9 cellular contexts compared by ENCODE assay signal in genomic region chr4:108170729-108171540, GRCh38. TPM values are rescaled to one million over a fixed set of nuclear protein-coding genes. Genes with fewer than 3 reads are reported as not detected.
A peak's percentile ranks its signal among the peaks of the same experiment; 100 is the strongest.
DNase-seq lines count a peak whose midpoint lies in the region; ATAC-seq, FAIRE-seq and TF ChIP-seq lines count a peak whose summit lies in the region.
"Had no signal": no experiment of that assay in that cellular context is flagged by ENCODE, and none has a peak within 500 bp of the region (broad histone marks: within the 10 kb centered on the region; RNA-seq: fewer than 3 reads in every experiment).

No MANE protein-coding gene starts in this region.

- no peak overlapping the region for H4K8ac ChIP-seq in H1 (ENCODE audit: extremely low read depth, insufficient read depth, low read length)

- H4K5ac ChIP-seq in H1 (ENCODE audit: insufficient read length, low read depth, low read length) = no peak overlapping the region

- H3K79me1 ChIP-seq in H1 (ENCODE audit: low read depth, low read length) = no peaks in the 10 kb centered on the region

- POLR2A ChIA-PET in T-cell (lab: Charles Lee) (interaction anchor here in 1 of 2 donors (0.5 to 0.6 kb wide), 2 partner anchors 86 to 449 kb away, joined by 3 read pairs; partner anchors contain the start of gene RPL34), H1 (lab: Charles Lee; ENCODE audit: partially characterized antibody) (no interaction called here)

- peaks cover 4% of the 10 kb centered on the region for H3K36me3 Mint-ChIP-seq in T-cell
- H3K36me3 Mint-ChIP-seq in osteocyte (ENCODE audit: unreplicated experiment) = no peaks in the 10 kb centered on the region

- H3K23ac ChIP-seq in H1 (ENCODE audit: insufficient read length) = no peak overlapping the region

- DNase-seq in NCI-H2227 (lab: John Stamatoyannopoulos, UW; ENCODE audit: unreplicated experiment) = peak; percentile 7
- DNase-seq in NCI-H2227 treated with DMSO at 0.1 percent for 48 hours (lab: John Stamatoyannopoulos, UW) = no peak
- DNase-seq in T-cell = no peak
- DNase-seq in H1 (ENCODE audit: low read depth in 1 of 2, low spot score in 2 of 2) = no peak
- DNase-seq in osteocyte (ENCODE audit: extremely low spot score, unreplicated experiment) = no peak
- no peak for DNase-seq in DMS114 treated with DMSO at 0.1 percent for 48 hours (lab: John Stamatoyannopoulos, UW; ENCODE audit: unreplicated experiment)
- DNase-seq in mammary epithelial cell = no peak
- DNase-seq in AML-193 (lab: John Stamatoyannopoulos, UW) = no peak
- DNase-seq: dermis blood vessel endothelial cell had no signal

- H3K27ac ChIP-seq in H1 (ENCODE audit: low read depth, low read length) = no peak overlapping the region
- H3K27ac ChIP-seq in mammary epithelial cell (ENCODE audit: insufficient read depth, low read depth, low read length) = no peak overlapping the region

- CTCF ChIA-PET in T-cell (lab: Charles Lee) (interaction anchor here (0.6 to 1.6 kb wide), 4 partner anchors 85 to 331 kb away, joined by 3 to 5 read pairs (median 4); no protein-coding TSS in a partner anchor), H1 (lab: Charles Lee; ENCODE audit: partially characterized antibody) (interaction anchor here (1.1 kb wide), 1 partner anchor 16 kb away, joined by 3 read pairs; no protein-coding TSS in a partner anchor), mammary epithelial cell (lab: Charles Lee; ENCODE audit: low non-redundant PET) (no interaction called here)

- no peak for FAIRE-seq in H1 (lab: Jason Lieb, UNC)

- in situ Hi-C loops in mammary epithelial cell (cut with MboI; ENCODE audit: low sequenced_read_pairs in 2 of 2) = no loop called here

- TF ChIP-seq POLR2A in H1 (IDR thresholded peaks at IDR 0.05; ENCODE audit: control extremely low read depth in 1 of 2, low read depth in 2 of 2, low read length in 2 of 2) = no peak

- H2BK12ac ChIP-seq in H1 (ENCODE audit: low read depth, low read length) = peak overlapping the region; percentile 39; the same call in 1 of the 2 replicates

- ATAC-seq in T-cell (replicated peaks in 1 of 4) = peak in 1 of 4 experiments; percentile 5

- H3K27me3 ChIP-seq in H1 (replicated peaks in 1 of 4; ENCODE audit: control insufficient read depth in 3 of 4, extremely low read depth in 1 of 4, insufficient read depth in 3 of 4, low read length in 3 of 4) (peaks cover 60 to 90% (median 87%) of the 10 kb centered on the region in 4 experiments), mammary epithelial cell (ENCODE audit: insufficient read depth, low read length) (peaks cover 70% of the 10 kb centered on the region)

- H2AFZ ChIP-seq in H1 (ENCODE audit: low read length) (no peak overlapping the region), mammary epithelial cell (ENCODE audit: low read depth, low read length) (no peak overlapping the region)

- no peak overlapping the region for H2BK5ac ChIP-seq in H1 (ENCODE audit: low read depth, low read length)

- H3K4me3 Mint-ChIP-seq in T-cell (peak overlapping the region; percentile 94 to 100 (median 95)), osteocyte (ENCODE audit: unreplicated experiment) (peak overlapping the region; percentile 17)

- H3K4me3 ChIP-seq in H1 (ENCODE audit: extremely low read depth in 1 of 4, insufficient read depth in 2 of 4, low read depth in 3 of 4, low read length in 4 of 4) = peak overlapping the region; percentile 21 to 64 (median 36); a peak in 6 of 8 replicates
- H3K4me3 ChIP-seq in mammary epithelial cell (replicated peaks in 1 of 3; ENCODE audit: insufficient read depth in 1 of 3, low read depth in 2 of 3, low read length in 3 of 3) = no peak overlapping the region

- H3K9me3 Mint-ChIP-seq in T-cell = no peaks in the 10 kb centered on the region
- H3K9me3 Mint-ChIP-seq in osteocyte (ENCODE audit: unreplicated experiment) = no peaks in the 10 kb centered on the region

- H3K23me2 ChIP-seq in H1 (ENCODE audit: low read depth, low read length) = peaks cover 35% of the 10 kb centered on the region

- no peak overlapping the region; the same call in 1 of the 2 replicates for H3K18ac ChIP-seq in H1 (ENCODE audit: extremely low read depth, low read length)

- H3K4ac ChIP-seq in H1 (replicated peaks; ENCODE audit: insufficient read length, low read depth, low read length) = no peak overlapping the region

- H3K9me3 ChIP-seq in H1 (ENCODE audit: insufficient read depth in 2 of 2, low read depth in 1 of 2, low read length in 1 of 2) (no peaks in the 10 kb centered on the region; a peak in 1 of 4 replicates), mammary epithelial cell (replicated peaks; ENCODE audit: insufficient read depth, low read length) (no peaks in the 10 kb centered on the region)

- no peak for TF ChIP-seq CTCF in H1 (IDR thresholded peaks at IDR 0.05; ENCODE audit: control extremely low read depth in 1 of 3, insufficient read depth in 1 of 3, low read depth in 1 of 3, low read length in 3 of 3)
- TF ChIP-seq CTCF in osteocyte (IDR thresholded peaks at IDR 0.05) = no peak
- no peak for TF ChIP-seq CTCF in mammary epithelial cell (conservative IDR thresholded peaks at IDR 0.05 in 1 of 2, IDR thresholded peaks at IDR 0.05 in 1 of 2; ENCODE audit: extremely low read depth in 1 of 2, insufficient read depth in 1 of 2, low read depth in 1 of 2, low read length in 2 of 2)

- H3K4me1 Mint-ChIP-seq in T-cell = peaks cover 44 to 52% (median 44%) of the 10 kb centered on the region in 3 donors
- peaks cover 41% of the 10 kb centered on the region for H3K4me1 Mint-ChIP-seq in osteocyte (ENCODE audit: unreplicated experiment)

- no peak overlapping the region for H2BK20ac ChIP-seq in H1 (ENCODE audit: low read length)

- TF ChIP-seq RAD21 in H1 (IDR thresholded peaks at IDR 0.05 in 1 of 2, conservative IDR thresholded peaks at IDR 0.05 in 1 of 2; ENCODE audit: low read depth in 2 of 2, low read length in 2 of 2) = no peak

- H3K14ac ChIP-seq in H1 (ENCODE audit: insufficient read length) = no peak overlapping the region

- H3K79me2 ChIP-seq in H1 (ENCODE audit: control insufficient read depth in 1 of 2, insufficient read depth in 2 of 2, low read length in 2 of 2) = no peaks in the 10 kb centered on the region
- no peaks in the 10 kb centered on the region for H3K79me2 ChIP-seq in mammary epithelial cell (ENCODE audit: insufficient read depth, low read length)

- peak overlapping the region; percentile 95 to 96 for H3K4me2 ChIP-seq in H1 (ENCODE audit: insufficient read depth in 1 of 2, low read depth in 2 of 2, low read length in 2 of 2)
- H3K4me2 ChIP-seq in mammary epithelial cell (ENCODE audit: insufficient read depth, low read depth, low read length) = no peak overlapping the region

- peak overlapping the region; percentile 95 to 97 for H3K27ac Mint-ChIP-seq in T-cell
- no peak overlapping the region for H3K27ac Mint-ChIP-seq in osteocyte (ENCODE audit: unreplicated experiment)

- dilution Hi-C loops in mammary epithelial cell (cut with HindIII; ENCODE audit: low sequenced_read_pairs) = no loop called here

- 0 out of 2 replicates have a peak overlapping the region, but pooled peaks have one; percentile 88 for H2BK15ac ChIP-seq in H1 (ENCODE audit: low read length)

- H3K4me1 ChIP-seq in H1 (replicated peaks in 1 of 4; ENCODE audit: control insufficient read depth in 3 of 4, insufficient read depth in 4 of 4, low read length in 3 of 4) (peaks cover 3 to 33% (median 11%) of the 10 kb centered on the region in 4 experiments), mammary epithelial cell (ENCODE audit: insufficient read depth, low read length) (peaks cover 23% of the 10 kb centered on the region)

- H3K9ac ChIP-seq in H1 (replicated peaks in 1 of 4; ENCODE audit: extremely low read depth in 1 of 4, low read depth in 3 of 4, low read length in 3 of 4) (no peak overlapping the region), mammary epithelial cell (ENCODE audit: insufficient read depth, low read length) (no peak overlapping the region)

- H3K36me3 ChIP-seq in H1 (ENCODE audit: control insufficient read depth in 2 of 4, insufficient read depth in 4 of 4, low read length in 3 of 4) (peaks cover 0 to 3% (median 0%) of the 10 kb centered on the region in 4 experiments; a peak in 1 of 8 replicates), mammary epithelial cell (ENCODE audit: insufficient read depth, low read length) (no peaks in the 10 kb centered on the region)

- H4K20me1 ChIP-seq in H1 (replicated peaks in 1 of 2; ENCODE audit: control insufficient read depth in 1 of 2, insufficient read depth in 2 of 2, low read length in 2 of 2) (peaks cover under 1 to 5% of the 10 kb centered on the region in 2 experiments), mammary epithelial cell (ENCODE audit: insufficient read depth, low read length) (peaks cover 3% of the 10 kb centered on the region)

- H3K56ac ChIP-seq in H1 (replicated peaks; ENCODE audit: insufficient read length, low read depth, low read length) = no peak overlapping the region

- no peak overlapping the region for H2BK120ac ChIP-seq in H1 (replicated peaks; ENCODE audit: low read depth, low read length)

- no peak for TF ChIP-seq EP300 in H1 (IDR thresholded peaks at IDR 0.05; ENCODE audit: borderline replicate concordance in 1 of 2, low read depth in 2 of 2, low read length in 2 of 2)

- intact Hi-C loops in mammary epithelial cell (cut with micrococcal nuclease) = loop anchor here (10.0 kb wide), 1 partner anchor 404 kb away; no protein-coding TSS in a partner anchor

- no peak overlapping the region for H4K91ac ChIP-seq in H1 (replicated peaks; ENCODE audit: insufficient read length, low read length)

- H3K27me3 Mint-ChIP-seq in T-cell (peaks cover 0 to 27% of the 10 kb centered on the region in 2 donors), osteocyte (ENCODE audit: unreplicated experiment) (peaks cover 67% of the 10 kb centered on the region)

- 1% methylated on average over 17 of the region's 17 CpGs; no CpG with 5 or more reads in 1 of the 2 experiments for WGBS in H1 (ENCODE audit: extremely low coverage in 1 of 2, insufficient coverage in 1 of 2, insufficient read length in 1 of 2, insufficient replicate concordance in 2 of 2, low coverage in 1 of 2, low lambda C conversion rate in 2 of 2, missing lambda C conversion rate in 1 of 2), 2 experiments
- WGBS in mammary epithelial cell (ENCODE audit: low coverage, missing lambda C conversion rate) = 48% methylated on average over 17 of the region's 17 CpGs

- no peak overlapping the region for H2AK5ac ChIP-seq in H1 (ENCODE audit: low read depth, low read length)

- no TSS peak for BruUV-seq in mammary epithelial cell (replicated peaks; lab: Mats Ljungman, UMichigan)

RNA-seq across cellular contexts. Expression of gene LEF1, which starts 2.2 kb away (rescaled TPM):
- total RNA-seq in T-cell = 100 to 1,000 TPM; 412 to 776 (median 500) TPM
- 0.67 and 2.6 TPM in 2 replicates for total RNA-seq in H1 (2021; fragmentation: NEBNext Ultra II Directional; extraction: Animal tissue kit (Norgen Biotek cat#: 25700))
- 3.6 and 5.2 TPM in 2 replicates for polyA plus RNA-seq in H1 (2011; rRNA removed)
- 3.1 TPM for polyA plus RNA-seq in H1 (2011; cell fraction: cytosol; rRNA removed)
- 3.4 TPM for polyA plus RNA-seq in H1 (2011; cell fraction: nucleus; rRNA removed)
- polyA plus RNA-seq in H1 (2012, experiment 1 of 2) = 1.3 to 2.7 TPM (median 2.0 TPM) in 4 replicates
- 0.62 TPM for polyA plus RNA-seq in H1 (2012, experiment 2 of 2)
- polyA plus RNA-seq in H1 (2013, experiment 1 of 2) = 0.12 TPM
- polyA plus RNA-seq in H1 (2013, experiment 2 of 2) = 0.20 TPM
- 3.6 and 5.4 TPM in 2 replicates for polyA minus RNA-seq in H1 (2011; rRNA and poly(A)+ RNA removed)
- 1.6 TPM for polyA minus RNA-seq in H1 (2011; cell fraction: cytosol; rRNA and poly(A)+ RNA removed)
- 4.3 TPM for polyA minus RNA-seq in H1 (2011; cell fraction: nucleus; rRNA and poly(A)+ RNA removed)
- total RNA-seq in osteocyte = 1.7 and 3.1 TPM in 2 replicates
- 1 to 10 TPM in 1 of 2 donors, under 1 TPM in 1; 0.67 to 4.0 TPM for total RNA-seq in mammary epithelial cell
- 0.53 TPM for polyA plus RNA-seq in mammary epithelial cell
- polyA minus RNA-seq in mammary epithelial cell = 11.4 TPM

Comparison
In these comparisons a context has a peak if more than half of its experiments do, and no peak if none do; other contexts are left out.
1. H3K4me3 ChIP-seq: peak in H1 (4 of 4); none in mammary epithelial cell (0 of 3).
2. RNA of gene LEF1, which starts 2.2 kb away (total RNA-seq): 412 to 776 TPM in T-cell; 0.67 to 4.0 TPM in mammary epithelial cell, 0.67 to 2.6 TPM in H1 and 1.7 to 3.1 TPM in osteocyte; every median in the first group is over 10 times any median in the second.